In genomic region chr16:87806608-87807546, GRCh38 we compare ENCODE assay signal across 8 cellular contexts. TPM values are rescaled to one million over a fixed set of nuclear protein-coding genes. Genes with fewer than 3 reads are reported as not detected.
A peak's percentile ranks its signal among the peaks of the same experiment; 100 is the strongest.
DNase-seq lines count a peak whose midpoint lies in the region; ATAC-seq lines count a peak whose summit lies in the region.

No MANE protein-coding gene starts in this region.

- H3K4me1 ChIP-seq in mucosa of rectum (ENCODE audit: control insufficient read depth in 2 of 2, insufficient read depth in 2 of 2, low read length in 2 of 2) (peaks cover 13 to 14% of the 10 kb centered on the region in 2 donors), stomach smooth muscle (ENCODE audit: control insufficient read depth, insufficient read depth, low read length) (peaks cover 6% of the 10 kb centered on the region)

- H3K9ac ChIP-seq in mucosa of rectum (ENCODE audit: low read depth in 1 of 2, low read length in 2 of 2): peak overlapping the region in 1 of 2 donors; percentile 40
- peak overlapping the region; percentile 33 to 51 for H3K9ac ChIP-seq in stomach smooth muscle (ENCODE audit: low read length in 2 of 2)

- no peaks in the 10 kb centered on the region for H3K36me3 ChIP-seq in mucosa of rectum (ENCODE audit: control insufficient read depth in 2 of 2, insufficient read depth in 2 of 2, low read length in 2 of 2)
- no peaks in the 10 kb centered on the region for H3K36me3 ChIP-seq in stomach smooth muscle (ENCODE audit: control insufficient read depth in 2 of 2, insufficient read depth in 2 of 2, low read length in 2 of 2)

- DNase-seq in activated T-cell treated with anti-CD3 and anti-CD28 coated beads for 1 hour (ENCODE audit: low read depth): peak; percentile 35
- DNase-seq in activated T-cell treated with anti-CD3 and anti-CD28 coated beads for 4 hours: no peak
- peak; percentile 62 for DNase-seq in NCI-H2227 treated with DMSO at 0.1 percent for 48 hours (lab: John Stamatoyannopoulos, UW)
- DNase-seq in activated CD4-positive, alpha-beta T cell treated with anti-CD3 and anti-CD28 coated beads for 4 hours: peak; percentile 68 to 69
- DNase-seq in dermis microvascular lymphatic vessel endothelial cell (ENCODE audit: low read depth in 2 of 2): peak; percentile 18 to 84

- peak overlapping the region; percentile 28 to 48 for H3K4me3 ChIP-seq in mucosa of rectum (ENCODE audit: low read length in 2 of 2)
- H3K4me3 ChIP-seq in stomach smooth muscle (ENCODE audit: low read length in 2 of 2): peak overlapping the region; percentile 54 to 67

- H3K9me3 ChIP-seq in mucosa of rectum (ENCODE audit: control insufficient read depth in 2 of 2, low read length in 2 of 2) (no peaks in the 10 kb centered on the region), stomach smooth muscle (ENCODE audit: control insufficient read depth in 2 of 2, low read length in 2 of 2) (no peaks in the 10 kb centered on the region)

- H3K27me3 ChIP-seq in mucosa of rectum (ENCODE audit: control insufficient read depth in 2 of 2, insufficient read depth in 2 of 2, low read length in 2 of 2): no peaks in the 10 kb centered on the region
- H3K27me3 ChIP-seq in stomach smooth muscle (ENCODE audit: control insufficient read depth in 1 of 2, insufficient read depth in 2 of 2, low read length in 2 of 2): no peaks in the 10 kb centered on the region

- ATAC-seq in HG03378 (IDR thresholded peaks at IDR 0.05; ENCODE audit: unreplicated experiment): no peak

- H3K27ac ChIP-seq in mucosa of rectum (ENCODE audit: low read depth in 2 of 2, low read length in 2 of 2): peak overlapping the region; percentile 60 to 71
- H3K27ac ChIP-seq in stomach smooth muscle (ENCODE audit: low read length): no peak overlapping the region

RNA-seq across cellular contexts. Expression of gene KLHDC4, which starts 41.1 kb away (rescaled TPM):
- 16.6 and 17.6 TPM in 2 replicates for total RNA-seq in dermis microvascular lymphatic vessel endothelial cell
